In genomic region chr6:158839796-158840195, GRCh38 we compare ENCODE assay signal across 1 cellular context.
TF ChIP-seq lines count a peak whose summit lies in the region.

No MANE protein-coding gene starts in this region.

TF ChIP-seq in SK-N-SH, 30 proteins besides CTCF, POLR2A, EP300 and RAD21 (continued from another document):
- TF ChIP-seq CHD2 (IDR thresholded peaks at IDR 0.05; ENCODE audit: low read length, partially characterized antibody) (no peak), REST (IDR thresholded peaks at IDR 0.05; ENCODE audit: low read depth, low read length) (no peak)
